8 cellular contexts compared by ENCODE assay signal in genomic region chr19:38402623-38402966, GRCh38. TPM values are rescaled to one million over a fixed set of nuclear protein-coding genes. Genes with fewer than 3 reads are reported as not detected.
A peak's percentile ranks its signal among the peaks of the same experiment; 100 is the strongest.
DNase-seq lines count a peak whose midpoint lies in the region; ATAC-seq and TF ChIP-seq lines count a peak whose summit lies in the region.

No MANE protein-coding gene starts in this region.

- H3K27ac Mint-ChIP-seq in T-helper 1 cell treated with Interleukin-12 subunit alpha and Interleukin-12 subunit beta and Interleukin-4 antibody, amounts not matched to agents 30 μg/mL and 1 μg/mL, for 36 hours = peak overlapping the region; percentile 83

- peak overlapping the region; percentile 90 for H3K4me3 Mint-ChIP-seq in T-helper 1 cell treated with Interleukin-12 subunit alpha and Interleukin-12 subunit beta and Interleukin-4 antibody, amounts not matched to agents 30 μg/mL and 1 μg/mL, for 36 hours

- TF ChIP-seq CTCF in SU-DHL-6 (IDR thresholded peaks at IDR 0.05; ENCODE audit: insufficient read depth, low read length, poor library complexity, severe bottlenecking) = no peak

- H2AFZ ChIP-seq in SU-DHL-6 (ENCODE audit: low read depth, low read length, severe bottlenecking) = peak overlapping the region; percentile 81

- no peaks in the 10 kb centered on the region for H3K27me3 Mint-ChIP-seq in T-helper 1 cell treated with Interleukin-12 subunit alpha and Interleukin-12 subunit beta and Interleukin-4 antibody, amounts not matched to agents 30 μg/mL and 1 μg/mL, for 36 hours (ENCODE audit: low read depth)

- H3K79me2 ChIP-seq in SU-DHL-6 (ENCODE audit: insufficient read depth, low read length) = no peaks in the 10 kb centered on the region

- 4% methylated on average over 18 of the region's 18 CpGs for WGBS in right cardiac atrium

- no peaks in the 10 kb centered on the region for H4K20me1 ChIP-seq in SU-DHL-6 (ENCODE audit: low read depth, low read length)

- H3K27me3 ChIP-seq in SU-DHL-6 (ENCODE audit: low read length) = no peaks in the 10 kb centered on the region
- no peaks in the 10 kb centered on the region for H3K27me3 ChIP-seq in right cardiac atrium (ENCODE audit: control insufficient read depth, insufficient read depth)
- peaks cover 0 to 23% (median 12%) of the 10 kb centered on the region in 5 donors for H3K27me3 ChIP-seq in subcutaneous abdominal adipose tissue (ENCODE audit: control insufficient read depth in 5 of 5, insufficient read depth in 4 of 5, low read length in 5 of 5)

- peak overlapping the region; percentile 44 for H3K9ac ChIP-seq in SU-DHL-6 (ENCODE audit: low read length)
- H3K9ac ChIP-seq in subcutaneous abdominal adipose tissue (ENCODE audit: low read length in 5 of 5) = no peak overlapping the region

- no peaks in the 10 kb centered on the region for H3K9me3 Mint-ChIP-seq in T-helper 1 cell treated with Interleukin-12 subunit alpha and Interleukin-12 subunit beta and Interleukin-4 antibody, amounts not matched to agents 30 μg/mL and 1 μg/mL, for 36 hours

- H3F3A ChIP-seq in SU-DHL-6 (ENCODE audit: insufficient read depth) = no peaks in the 10 kb centered on the region

- intact Hi-C loops in right cardiac atrium (cut with DNase I) = loop anchor here (5.0 to 10.0 kb wide), 4 partner anchors 112 to 232 kb away; no protein-coding TSS in a partner anchor

- ATAC-seq in right cardiac atrium (no peak), HG03571 (IDR thresholded peaks at IDR 0.05; ENCODE audit: unreplicated experiment) (no peak)

- no peaks in the 10 kb centered on the region for H3K9me2 ChIP-seq in SU-DHL-6 (replicated peaks; ENCODE audit: insufficient read depth, low read length)

- H3K4me1 ChIP-seq in right cardiac atrium (ENCODE audit: control insufficient read depth, insufficient read depth, low read length) = no peaks in the 10 kb centered on the region
- peaks cover 0 to 16% (median 12%) of the 10 kb centered on the region in 5 donors for H3K4me1 ChIP-seq in subcutaneous abdominal adipose tissue (ENCODE audit: control insufficient read depth in 5 of 5, insufficient read depth in 5 of 5, low read length in 5 of 5)

- H3K4me3 ChIP-seq in SU-DHL-6 (ENCODE audit: insufficient read depth, low read length, poor library complexity, severe bottlenecking) (peak overlapping the region; percentile 37), right cardiac atrium (ENCODE audit: low read length) (peak overlapping the region; percentile 33), subcutaneous abdominal adipose tissue (ENCODE audit: low read depth in 1 of 5, low read length in 5 of 5) (peak overlapping the region in 4 of 5 donors; percentile 60 to 89 (median 70))

- H3K27ac ChIP-seq in SU-DHL-6 (ENCODE audit: low read depth, low read length) (no peak overlapping the region), right cardiac atrium (ENCODE audit: low read length) (no peak overlapping the region), subcutaneous abdominal adipose tissue (ENCODE audit: low read depth, low read length) (no peak overlapping the region)

- H3K4me1 Mint-ChIP-seq in T-helper 1 cell treated with Interleukin-12 subunit alpha and Interleukin-12 subunit beta and Interleukin-4 antibody, amounts not matched to agents 30 μg/mL and 1 μg/mL, for 36 hours (ENCODE audit: low read depth) = peaks cover 10% of the 10 kb centered on the region

- peaks cover 12% of the 10 kb centered on the region for H3K36me3 Mint-ChIP-seq in T-helper 1 cell treated with Interleukin-12 subunit alpha and Interleukin-12 subunit beta and Interleukin-4 antibody, amounts not matched to agents 30 μg/mL and 1 μg/mL, for 36 hours (ENCODE audit: low read depth)

- H3K4me2 ChIP-seq in SU-DHL-6 (ENCODE audit: low read depth, low read length, poor library complexity, severe bottlenecking) = peak overlapping the region; percentile 55

- H3K36me3 ChIP-seq in SU-DHL-6 (ENCODE audit: low read length) (no peaks in the 10 kb centered on the region), subcutaneous abdominal adipose tissue (ENCODE audit: control insufficient read depth in 5 of 5, insufficient read depth in 5 of 5, low read length in 5 of 5) (peaks cover 0 to 22% (median 13%) of the 10 kb centered on the region in 5 donors)

- H3K9me3 ChIP-seq in SU-DHL-6 (ENCODE audit: insufficient read depth, low read length) = no peaks in the 10 kb centered on the region
- no peaks in the 10 kb centered on the region for H3K9me3 ChIP-seq in right cardiac atrium (ENCODE audit: control insufficient read depth, low read length)
- no peaks in the 10 kb centered on the region for H3K9me3 ChIP-seq in subcutaneous abdominal adipose tissue (ENCODE audit: control insufficient read depth in 5 of 5, low read length in 5 of 5)

- DNase-seq in T-helper 1 cell = no peak
- no peak for DNase-seq in right cardiac atrium
- DNase-seq in mesenteric fat pad (ENCODE audit: low spot score) = no peak
- DNase-seq in epidermal melanocyte (ENCODE audit: insufficient read length, low spot score) = no peak

RNA-seq across cellular contexts. Expression of gene FAM98C, which starts 0.3 kb away (rescaled TPM):
- 10 to 100 TPM; 10.4 to 16.7 (median 13.6) TPM for total RNA-seq in right cardiac atrium
- 10.3 TPM for polyA plus RNA-seq in right cardiac atrium
- 11.8 TPM for total RNA-seq in mesenteric fat pad

RNA-seq across cellular contexts. Expression of gene SPRED3, which starts 14.1 kb away (rescaled TPM):
- total RNA-seq in right cardiac atrium (1 to 10 TPM in 1 of 4 donors, under 1 TPM in 3; 0.26 to 2.3 (median 0.63) TPM), mesenteric fat pad (2.2 TPM)
- 0.27 TPM for polyA plus RNA-seq in right cardiac atrium

RNA-seq across cellular contexts. Expression of gene GGN, which starts 14.8 kb away (rescaled TPM):
- 1 to 10 TPM in 1 of 4 donors, under 1 TPM in 3; 0.09 to 1.3 (median 0.63) TPM for total RNA-seq in right cardiac atrium
- 0.11 TPM for polyA plus RNA-seq in right cardiac atrium
- 1.0 TPM for total RNA-seq in mesenteric fat pad

RNA-seq across cellular contexts. Expression of gene RASGRP4, which starts 23.4 kb away (rescaled TPM):
- total RNA-seq in right cardiac atrium (1 to 10 TPM; 1.3 to 3.2 (median 1.8) TPM), mesenteric fat pad (8.4 TPM)
- polyA plus RNA-seq in right cardiac atrium = 0.81 TPM

RNA-seq across cellular contexts. Expression of gene PSMD8, which starts 28.2 kb away (rescaled TPM):
- total RNA-seq in right cardiac atrium (100 to 1,000 TPM; 223 to 311 (median 259) TPM), mesenteric fat pad (288 TPM)
- 255 TPM for polyA plus RNA-seq in right cardiac atrium
